Comparison of ENCODE assay signal across 23 cellular contexts in genomic region chr15:30072630-30073029, GRCh38. TPM values are rescaled to one million over a fixed set of nuclear protein-coding genes. Genes with fewer than 3 reads are reported as not detected.
DNase-seq lines count a peak whose midpoint lies in the region; ATAC-seq, FAIRE-seq and TF ChIP-seq lines count a peak whose summit lies in the region.
"Had no signal": no experiment of that assay in that cellular context is flagged by ENCODE, and none has a peak within 500 bp of the region (broad histone marks: within the 10 kb centered on the region; RNA-seq: fewer than 3 reads in every experiment).

No MANE protein-coding gene starts in this region.

- no peak for FAIRE-seq in astrocyte (lab: Jason Lieb, UNC)
- FAIRE-seq: A204.1, G401.6, GM12891, GM19239, HTR-8/SVneo, K562 had no signal

- no peak overlapping the region for H2AK5ac ChIP-seq in neuronal stem cell (ENCODE audit: low read depth, low read length)

- H3K79me2 ChIP-seq in astrocyte (ENCODE audit: insufficient read depth, low read length) (no peaks in the 10 kb centered on the region), hepatocyte (no peaks in the 10 kb centered on the region)

- H3K27ac ChIP-seq in astrocyte (ENCODE audit: low read depth, low read length) (no peak overlapping the region), neuronal stem cell (replicated peaks; ENCODE audit: low read length) (no peak overlapping the region), hepatocyte (no peak overlapping the region)
- H3K27ac ChIP-seq: BLaER1 had no signal

- no peak overlapping the region for H3K23ac ChIP-seq in neuronal stem cell (ENCODE audit: low read depth, low read length, poor library complexity)

- H4K20me1 ChIP-seq in astrocyte (ENCODE audit: insufficient read depth, low read length) = no peaks in the 10 kb centered on the region
- no peaks in the 10 kb centered on the region for H4K20me1 ChIP-seq in hepatocyte (ENCODE audit: insufficient read depth, poor library complexity, severe bottlenecking)
- H4K20me1 ChIP-seq: BLaER1 had no signal

- WGBS in neuronal stem cell (ENCODE audit: extremely low coverage in 2 of 2, insufficient read length in 2 of 2, insufficient replicate concordance in 1 of 2), 2 donors = no CpG with 5 or more reads among the region's 7 CpGs
- 75% methylated on average over 7 of the region's 7 CpGs for WGBS in hepatocyte (ENCODE audit: low lambda C conversion rate, missing lambda C conversion rate)

- H3K9ac ChIP-seq in astrocyte (ENCODE audit: low read length) (no peak overlapping the region), neuronal stem cell (ENCODE audit: low read depth, low read length, poor library complexity) (no peak overlapping the region)
- H3K9ac ChIP-seq: BLaER1 had no signal

- H3K18ac ChIP-seq in neuronal stem cell (ENCODE audit: low read length) = peak overlapping the region; percentile 13

- H3K27me3 ChIP-seq in astrocyte (ENCODE audit: insufficient read depth, low read length) = peaks cover 6% of the 10 kb centered on the region
- no peaks in the 10 kb centered on the region for H3K27me3 ChIP-seq in neuronal stem cell (ENCODE audit: control insufficient read depth in 3 of 3, insufficient read depth in 3 of 3, low read depth in 1 of 3, low read length in 3 of 3)
- H3K27me3 ChIP-seq in hepatocyte = no peaks in the 10 kb centered on the region
- H3K27me3 ChIP-seq: BLaER1 had no signal

- H3K4me1 Mint-ChIP-seq in HFFc6 (ENCODE audit: low read depth) (peaks cover 5% of the 10 kb centered on the region; the same call in 1 of the 2 replicates), astrocyte (ENCODE audit: low read depth, unreplicated experiment) (peaks cover 7% of the 10 kb centered on the region)
- H3K4me1 Mint-ChIP-seq: CD14-positive monocyte had no signal

- H3K4me3 Mint-ChIP-seq in HFFc6 (no peak overlapping the region), astrocyte (ENCODE audit: unreplicated experiment) (no peak overlapping the region)
- H3K4me3 Mint-ChIP-seq: CD14-positive monocyte; CD4-positive, alpha-beta memory T cell; H9 had no signal

- no peak overlapping the region for H2BK15ac ChIP-seq in neuronal stem cell (ENCODE audit: low read length)

- H3K4me2 ChIP-seq in astrocyte (ENCODE audit: low read length) (no peak overlapping the region), neuronal stem cell (ENCODE audit: insufficient read depth, low read length, poor library complexity, severe bottlenecking) (no peak overlapping the region), hepatocyte (no peak overlapping the region)
- H3K4me2 ChIP-seq: BLaER1 had no signal

- H3K9me2 ChIP-seq in hepatocyte (replicated peaks; ENCODE audit: insufficient read depth) = no peaks in the 10 kb centered on the region

- no peak overlapping the region for H3K14ac ChIP-seq in neuronal stem cell (ENCODE audit: low read length)

- no peak overlapping the region for H4K8ac ChIP-seq in neuronal stem cell (ENCODE audit: low read depth, low read length)

- H2BK5ac ChIP-seq in neuronal stem cell (ENCODE audit: low read length) = no peak overlapping the region

- no peak overlapping the region for H2BK120ac ChIP-seq in neuronal stem cell (ENCODE audit: low read depth, low read length)

- H3K36me3 Mint-ChIP-seq in HFFc6 (ENCODE audit: low read depth) = 0 out of 2 replicates have a peak, but pooled peaks cover 7% of the 10 kb centered on the region
- no peaks in the 10 kb centered on the region for H3K36me3 Mint-ChIP-seq in astrocyte (ENCODE audit: low read depth, unreplicated experiment)
- H3K36me3 Mint-ChIP-seq: CD14-positive monocyte; CD4-positive, alpha-beta memory T cell had no signal

- in situ Hi-C loops in ACHN (cut with HindIII; ENCODE audit: low pct_ligation_motif_present, low pct_unique_long_range_greater_than_20kb, low sequenced_read_pairs) = no loop called here

- no peaks in the 10 kb centered on the region for H3K79me1 ChIP-seq in neuronal stem cell (ENCODE audit: low read depth, low read length)

- H3K4me1 ChIP-seq in astrocyte (ENCODE audit: insufficient read depth, low read length) (no peaks in the 10 kb centered on the region), neuronal stem cell (ENCODE audit: control insufficient read depth in 2 of 2, insufficient read depth in 1 of 2, low read depth in 1 of 2, low read length in 2 of 2) (no peaks in the 10 kb centered on the region), hepatocyte (ENCODE audit: insufficient read depth) (no peaks in the 10 kb centered on the region)
- H3K4me1 ChIP-seq: BLaER1 had no signal

- H3K9me3 Mint-ChIP-seq in HFFc6 (peaks cover 11% of the 10 kb centered on the region; the same call in 1 of the 2 replicates), astrocyte (ENCODE audit: unreplicated experiment) (peaks cover 4% of the 10 kb centered on the region)
- H3K9me3 Mint-ChIP-seq: H9 had no signal

- ATAC-seq in HG03139 (IDR thresholded peaks at IDR 0.05; ENCODE audit: unreplicated experiment) (no peak), HG02840 (IDR thresholded peaks at IDR 0.05; ENCODE audit: low FRiP score, unreplicated experiment) (no peak)
- ATAC-seq: K562 had no signal

- H3K4ac ChIP-seq in neuronal stem cell (ENCODE audit: low read length) = no peak overlapping the region

- no peak for TF ChIP-seq CTCF in HFFc6 (IDR thresholded peaks at IDR 0.05)
- no peak for TF ChIP-seq CTCF in astrocyte (IDR thresholded peaks at IDR 0.05; ENCODE audit: insufficient read depth, low read depth, low read length)
- no peak for TF ChIP-seq CTCF in hepatocyte (IDR thresholded peaks at IDR 0.05; ENCODE audit: poor library complexity)

- H3K9me3 ChIP-seq in astrocyte (ENCODE audit: insufficient read depth, low read depth, low read length) (no peaks in the 10 kb centered on the region), neuronal stem cell (replicated peaks in 1 of 2; ENCODE audit: control insufficient read depth in 2 of 2, insufficient read depth in 1 of 2, low read depth in 1 of 2, low read length in 2 of 2) (no peaks in the 10 kb centered on the region), hepatocyte (ENCODE audit: low read depth) (no peaks in the 10 kb centered on the region)
- H3K9me3 ChIP-seq: BLaER1 had no signal

- H3K27ac Mint-ChIP-seq in HFFc6 = no peak overlapping the region
- H3K27ac Mint-ChIP-seq in astrocyte (ENCODE audit: unreplicated experiment) = peak overlapping the region; percentile 35
- H3K27ac Mint-ChIP-seq: CD14-positive monocyte; CD4-positive, alpha-beta memory T cell; H9 had no signal

- H2BK12ac ChIP-seq in neuronal stem cell (ENCODE audit: low read length) = no peak overlapping the region

- H3K27me3 Mint-ChIP-seq in HFFc6 (ENCODE audit: insufficient read depth) (peaks cover 25% of the 10 kb centered on the region), astrocyte (ENCODE audit: low read depth, unreplicated experiment) (peaks cover 6% of the 10 kb centered on the region)

- H2AFZ ChIP-seq in astrocyte (ENCODE audit: low read depth, low read length) (no peak overlapping the region), neuronal stem cell (ENCODE audit: low read length) (no peak overlapping the region), hepatocyte (no peak overlapping the region)

- H3K4me3 ChIP-seq in astrocyte (ENCODE audit: insufficient read depth, low read depth, low read length) = no peak overlapping the region
- H3K4me3 ChIP-seq in neuronal stem cell (ENCODE audit: low read length in 2 of 2) = no peak overlapping the region
- no peak overlapping the region for H3K4me3 ChIP-seq in hepatocyte
- H3K4me3 ChIP-seq: BLaER1, K562 had no signal

- H4K91ac ChIP-seq in neuronal stem cell (ENCODE audit: low read depth, low read length, poor library complexity) = no peak overlapping the region

- DNase-seq in ACHN (peak; percentile 3), HFFc6 (peak; percentile 23), astrocyte (ENCODE audit: low read depth) (no peak), neuronal stem cell (ENCODE audit: low spot score) (no peak), hepatocyte (ENCODE audit: low spot score) (no peak), NCI-H2029 treated with DMSO at 0.1 percent for 48 hours (lab: John Stamatoyannopoulos, UW) (no peak)
- DNase-seq: Calu3; CD4-positive, alpha-beta memory T cell; DMS53; DND-41; H9; IMR-90 had no signal

- no peaks in the 10 kb centered on the region for H3K36me3 ChIP-seq in astrocyte (ENCODE audit: insufficient read depth, low read length)
- no peaks in the 10 kb centered on the region for H3K36me3 ChIP-seq in neuronal stem cell (replicated peaks in 1 of 2; ENCODE audit: control insufficient read depth in 2 of 2, insufficient read depth in 2 of 2, low read length in 2 of 2)
- no peaks in the 10 kb centered on the region for H3K36me3 ChIP-seq in hepatocyte (replicated peaks; ENCODE audit: insufficient read depth, low read depth)
- H3K36me3 ChIP-seq: BLaER1 had no signal

RNA-seq across cellular contexts. Expression of gene GOLGA8J, which starts 10.1 kb away (rescaled TPM):
- total RNA-seq in HFFc6 (2021; fragmentation: NEBNext Ultra II Directional; extraction: Animal tissue kit (Norgen Biotek cat#: 25700)) = not detected
- total RNA-seq in astrocyte (0.67 TPM in 1 of 2 replicates, not detected in the other), hepatocyte (0.13 TPM in 1 of 2 replicates, not detected in the other)
- not detected for polyA plus RNA-seq in neuronal stem cell (2013, experiment 1 of 2)
- polyA plus RNA-seq in neuronal stem cell (2013, experiment 2 of 2) = 0.04 TPM
- not detected in 2 replicates for polyA plus RNA-seq in hepatocyte
- total RNA-seq: Calu3, H9, IMR-90, K562 had no signal
- polyA plus RNA-seq: AG04450; CD14-positive monocyte; CD4-positive, alpha-beta memory T cell; IMR-90; K562 had no signal

Comparison
In these comparisons a context has a peak if more than half of its experiments do, and no peak if none do; other contexts are left out.
1. DNase-seq: peak in ACHN (single experiment) and HFFc6 (single experiment); none in astrocyte (single experiment), neuronal stem cell (single experiment), hepatocyte (single experiment) and NCI-H2029 treated with DMSO at 0.1 percent for 48 hours (single experiment).